Comparison of ENCODE assay signal across 30 cellular contexts in the genomic region with DNA sequence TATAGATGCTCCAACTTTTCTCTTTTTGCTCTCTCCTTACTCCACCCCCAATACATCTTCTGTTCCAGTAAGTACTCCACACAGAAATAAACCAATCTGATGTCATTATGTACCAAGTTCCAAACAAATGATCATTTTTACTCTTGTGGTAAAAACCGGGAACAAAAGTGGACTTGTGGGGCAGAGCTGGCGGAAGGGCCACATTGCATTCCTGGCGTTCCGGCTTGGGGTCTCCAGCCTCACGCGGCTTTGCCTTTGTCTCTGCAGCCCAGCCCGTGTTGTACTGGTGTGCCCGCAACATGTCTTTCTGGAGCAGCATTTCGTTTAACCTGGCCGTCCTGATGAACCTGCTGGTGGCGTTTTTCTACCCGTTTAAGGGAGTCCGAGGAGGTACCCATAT.
"Had no signal": no experiment of that assay in that cellular context is flagged by ENCODE, and none has a peak within 500 bp of the region (broad histone marks: within the 10 kb centered on the region; RNA-seq: fewer than 3 reads in every experiment).

No MANE protein-coding gene starts in this region.

- DNase-seq: activated CD4-positive, alpha-beta T cell treated with anti-CD3 and anti-CD28 coated beads, Interleukin-2, amount 10 ng/mL, durations not matched to agents 24 days and 14 days; activated CD4-positive, alpha-beta T cell treated with anti-CD3 and anti-CD28 coated beads, Interleukin-2, amount 50 U/mL, for 4 hours; activated CD8-positive, alpha-beta T cell treated with anti-CD3 and anti-CD28 coated beads for 36 hours; activated effector memory CD4-positive, alpha-beta T cell treated with anti-CD3 and anti-CD28 coated beads, Interleukin-2, amount 50 U/mL, for 16 hours; activated naive CD4-positive, alpha-beta T cell; activated naive CD4-positive, alpha-beta T cell treated with anti-CD3 and anti-CD28 coated beads, Interleukin-2, amount 50 U/mL, for 16 hours; activated T-cell treated with anti-CD3 and anti-CD28 coated beads, Interleukin-2, amount 50 U/mL, for 1 hour; activated T-cell treated with anti-CD3 and anti-CD28 coated beads, Interleukin-2, amount 50 U/mL, for 72 hours; adrenal gland; anterior cingulate cortex; Kasumi-1; KG1; MG63; NCI-H1048; NCI-H1105 treated with DMSO at 0.1 percent for 48 hours; NCI-H1436; NCI-H1694; NCI-H1930; NCI-H2081 treated with DMSO at 0.1 percent for 48 hours; NCI-H345; NCI-H526; NCI-H748 treated with DMSO at 0.1 percent for 48 hours; NK-92 treated with Interleukin-12 subunit alpha and Interleukin-12 subunit beta, amount 100 ng/mL, for 24 hours; PC-3; Peyer's patch; RPMI8226; SIG-M5; SW 1271 had no signal

- ATAC-seq: activated CD8-positive, alpha-beta T cell treated with anti-CD3 and anti-CD28 coated beads for 36 hours; activated T-cell treated with anti-CD3 and anti-CD28 coated beads, Interleukin-2, amount 50 U/mL, for 72 hours; activated T-helper 17 cell treated with anti-CD3 and anti-CD28 coated beads, Interleukin-2, amount 50 U/mL, for 72 hours; PC-3 had no signal

- H3K4me1 ChIP-seq: adrenal gland, Peyer's patch had no signal

- H3K9me3 ChIP-seq: adrenal gland, MG63, Peyer's patch had no signal

- H3K4me3 ChIP-seq: adrenal gland, cardiac muscle cell, MG63, Peyer's patch had no signal

- H3K27me3 ChIP-seq: adrenal gland, cardiac muscle cell, MG63, Peyer's patch had no signal

- H3K36me3 ChIP-seq: cardiac muscle cell, MG63 had no signal

- H3K27ac ChIP-seq: adrenal gland, cardiac muscle cell had no signal
